34 cellular contexts compared by ENCODE assay signal in the genomic region with DNA sequence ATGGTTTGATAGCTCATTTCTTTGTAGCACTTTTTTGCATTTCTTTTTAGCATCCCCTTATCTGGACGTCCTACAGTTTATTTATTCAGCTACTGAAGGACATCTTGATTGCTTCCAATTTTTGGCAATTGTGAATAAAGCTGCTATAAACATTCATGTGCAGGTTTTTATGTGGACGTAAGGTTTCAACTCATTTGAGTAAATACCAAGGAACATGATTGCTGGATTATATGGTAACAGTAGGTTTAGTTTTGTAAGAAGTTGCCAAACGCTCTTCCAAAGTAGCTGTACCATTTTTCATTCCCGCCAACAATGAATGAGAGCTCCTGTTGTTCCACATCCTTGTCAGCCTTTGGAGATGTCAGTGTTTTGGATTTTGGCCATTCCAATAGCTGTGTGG.
"Had no signal": no experiment of that assay in that cellular context is flagged by ENCODE, and none has a peak within 500 bp of the region (broad histone marks: within the 10 kb centered on the region; RNA-seq: fewer than 3 reads in every experiment).

No MANE protein-coding gene starts in this region.

- H3K27ac ChIP-seq: KMS-11 had no signal

- DNase-seq: Kasumi-1, MG63, MM.1S, MV-4-11, NCI-H1048, NCI-H1092, NCI-H1092 treated with DMSO at 0.1 percent for 48 hours, NCI-H1105, NCI-H1105 treated with DMSO at 0.1 percent for 48 hours, NCI-H1417, NCI-H1417 treated with DMSO at 0.1 percent for 48 hours, NCI-H1436, NCI-H1436 treated with DMSO at 0.1 percent for 48 hours, NCI-H146, NCI-H1694, NCI-H1694 treated with DMSO at 0.1 percent for 48 hours, NCI-H187, NCI-H187 treated with DMSO at 0.1 percent for 48 hours, NCI-H1930, NCI-H2029, NCI-H2029 treated with DMSO at 0.1 percent for 48 hours, NCI-H2081, NCI-H2081 treated with DMSO at 0.1 percent for 48 hours, NCI-H2107, NCI-H2171, NCI-H2171 treated with DMSO at 0.1 percent for 48 hours, NCI-H2227 treated with DMSO at 0.1 percent for 48 hours, NCI-H226, NCI-H345, NCI-H446, NCI-H446 treated with DMSO at 0.1 percent for 48 hours, NCI-H510A, NCI-H510A treated with DMSO at 0.1 percent for 48 hours had no signal

- H3K4me3 ChIP-seq: MG63 had no signal
